18 cellular contexts compared by ENCODE assay signal in genomic region chr10:66892833-66893232, GRCh38. TPM values are rescaled to one million over a fixed set of nuclear protein-coding genes. Genes with fewer than 3 reads are reported as not detected.
DNase-seq lines count a peak whose midpoint lies in the region; ATAC-seq, FAIRE-seq and TF ChIP-seq lines count a peak whose summit lies in the region.
"Had no signal": no experiment of that assay in that cellular context is flagged by ENCODE, and none has a peak within 500 bp of the region (broad histone marks: within the 10 kb centered on the region; RNA-seq: fewer than 3 reads in every experiment).

No MANE protein-coding gene starts in this region.

- H2BK15ac ChIP-seq in neuronal stem cell (ENCODE audit: low read length): no peak overlapping the region

- H3K36me3 ChIP-seq in HAP-1 (replicated peaks): no peaks in the 10 kb centered on the region
- H3K36me3 ChIP-seq in GM12878 (ENCODE audit: control insufficient read depth in 2 of 2, insufficient read depth in 2 of 2, low read length in 1 of 2): no peaks in the 10 kb centered on the region
- no peaks in the 10 kb centered on the region for H3K36me3 ChIP-seq in iPS-20b (ENCODE audit: insufficient read depth, low read depth, low read length)
- H3K36me3 ChIP-seq in neuronal stem cell (replicated peaks in 1 of 2; ENCODE audit: control insufficient read depth in 2 of 2, insufficient read depth in 2 of 2, low read length in 2 of 2): no peaks in the 10 kb centered on the region
- no peaks in the 10 kb centered on the region for H3K36me3 ChIP-seq in colonic mucosa
- H3K36me3 ChIP-seq: BE2C had no signal

- BruUV-seq in GM12878 (replicated peaks; lab: Mats Ljungman, UMichigan): no TSS peak

- no peak overlapping the region for H2BK5ac ChIP-seq in neuronal stem cell (ENCODE audit: low read length)

- no peaks in the 10 kb centered on the region for H3K79me2 ChIP-seq in GM12878 (ENCODE audit: control insufficient read depth, insufficient read depth, low read length)

- no peak overlapping the region for H2AK5ac ChIP-seq in neuronal stem cell (ENCODE audit: low read depth, low read length)

- H3K18ac ChIP-seq in neuronal stem cell (ENCODE audit: low read length): no peak overlapping the region

- WGBS in GM12878 (ENCODE audit: insufficient coverage, insufficient replicate concordance, low lambda C conversion rate, missing lambda C conversion rate): 0% methylated on average over 2 of the region's 2 CpGs
- no CpG with 5 or more reads among the region's 2 CpGs for WGBS in neuronal stem cell (ENCODE audit: extremely low coverage in 2 of 2, insufficient read length in 2 of 2, insufficient replicate concordance in 1 of 2), 2 donors

- POLR2A ChIA-PET in GM12878 (lab: Charles Lee): no interaction called here

- H4K91ac ChIP-seq in neuronal stem cell (ENCODE audit: low read depth, low read length, poor library complexity): no peak overlapping the region

- CTCF ChIA-PET in GM12878 (lab: Yijun Ruan, JAX): interaction anchor here (2.1 kb wide), 1 partner anchor 27 kb away, joined by 6 read pairs; no protein-coding TSS in a partner anchor

- no peak overlapping the region for H3K23ac ChIP-seq in neuronal stem cell (ENCODE audit: low read depth, low read length, poor library complexity)

- no peak overlapping the region for H2BK120ac ChIP-seq in neuronal stem cell (ENCODE audit: low read depth, low read length)

- RAD21 ChIA-PET in GM12878 (lab: Charles Lee; ENCODE audit: unreplicated experiment): no interaction called here

- ATAC-seq in GM12878 (no peak), GM18519 (IDR thresholded peaks at IDR 0.05; ENCODE audit: low FRiP score, unreplicated experiment) (no peak)
- ATAC-seq: A549, HepG2 had no signal

- no peak overlapping the region for H2AFZ ChIP-seq in GM12878 (ENCODE audit: control insufficient read depth, low read depth, low read length)
- H2AFZ ChIP-seq in neuronal stem cell (ENCODE audit: low read length): peak overlapping the region; percentile 81

- H3K79me1 ChIP-seq in neuronal stem cell (ENCODE audit: low read depth, low read length): no peaks in the 10 kb centered on the region

- TF ChIP-seq RAD21 in GM12878 (IDR thresholded peaks at IDR 0.05; ENCODE audit: insufficient read depth, low read depth, low read length): no peak

- peak; percentile 68 to 99 for DNase-seq in HAP-1 (ENCODE audit: low spot score in 2 of 2)
- DNase-seq in GM12878 (ENCODE audit: low read depth, low spot score): no peak
- no peak for DNase-seq in neuronal stem cell (ENCODE audit: low spot score)
- no peak for DNase-seq in colonic mucosa
- no peak for DNase-seq in superior temporal gyrus (ENCODE audit: extremely low spot score)
- DNase-seq: BE2C; CD4-positive, alpha-beta memory T cell; DMS79; H7 had no signal

- H3K4me2 ChIP-seq in GM12878 (ENCODE audit: control insufficient read depth, insufficient read depth): no peak overlapping the region
- H3K4me2 ChIP-seq in neuronal stem cell (ENCODE audit: insufficient read depth, low read length, poor library complexity, severe bottlenecking): no peak overlapping the region
- H3K4me2 ChIP-seq: A549, KMS-11 had no signal

- intact Hi-C loops in GM12878 (cut with micrococcal nuclease; ENCODE audit: unreplicated experiment): no loop called here
- intact Hi-C loops in colonic mucosa (cut with DNase I): no loop called here

- FAIRE-seq in GM12878 (lab: Jason Lieb, UNC): peak; percentile 69
- FAIRE-seq: A549, GM12891, HepG2 had no signal

- no peak overlapping the region for H3K4ac ChIP-seq in neuronal stem cell (ENCODE audit: low read length)

- TF ChIP-seq POLR2A in GM12878 (IDR thresholded peaks at IDR 0.05; ENCODE audit: low read depth, low read length): no peak

- H3K4me3 ChIP-seq in HAP-1 (no peak overlapping the region), GM12878 (no peak overlapping the region), iPS-20b (ENCODE audit: low read length) (peak overlapping the region; percentile 48; the same call in 1 of the 2 replicates), neuronal stem cell (ENCODE audit: low read length in 2 of 2) (no peak overlapping the region), colonic mucosa (no peak overlapping the region)
- H3K4me3 ChIP-seq: A549 had no signal

- H3K9me3 ChIP-seq in HAP-1 (no peaks in the 10 kb centered on the region), GM12878 (replicated peaks; ENCODE audit: control insufficient read depth, insufficient read depth, low read length) (no peaks in the 10 kb centered on the region), iPS-20b (ENCODE audit: insufficient read depth, low read depth, low read length) (peaks cover 2% of the 10 kb centered on the region), neuronal stem cell (replicated peaks in 1 of 2; ENCODE audit: control insufficient read depth in 2 of 2, insufficient read depth in 1 of 2, low read depth in 1 of 2, low read length in 2 of 2) (peaks cover 0 to 2% of the 10 kb centered on the region in 2 donors), colonic mucosa (no peaks in the 10 kb centered on the region)
- H3K9me3 ChIP-seq: A549, BE2C had no signal

- H3K4me1 ChIP-seq in HAP-1 (peaks cover 23% of the 10 kb centered on the region), GM12878 (ENCODE audit: control insufficient read depth, insufficient read depth, low read length) (no peaks in the 10 kb centered on the region), iPS-20b (ENCODE audit: insufficient read depth, low read length) (peaks cover 22% of the 10 kb centered on the region), neuronal stem cell (ENCODE audit: control insufficient read depth in 2 of 2, insufficient read depth in 1 of 2, low read depth in 1 of 2, low read length in 2 of 2) (peaks cover 0 to 10% of the 10 kb centered on the region in 2 donors), colonic mucosa (no peaks in the 10 kb centered on the region)
- H3K4me1 ChIP-seq: A549, BE2C had no signal

- no peak for TF ChIP-seq EP300 in GM12878 (IDR thresholded peaks at IDR 0.05; ENCODE audit: borderline replicate concordance in 1 of 2, control insufficient read depth in 1 of 2, low read depth in 2 of 2, low read length in 2 of 2)

- H3K9ac ChIP-seq in GM12878 (ENCODE audit: control insufficient read depth, insufficient read depth, low read length) (no peak overlapping the region), iPS-20b (ENCODE audit: low read depth, low read length) (peak overlapping the region; percentile 43; the same call in 1 of the 2 replicates), neuronal stem cell (ENCODE audit: low read depth, low read length, poor library complexity) (no peak overlapping the region), colonic mucosa (ENCODE audit: low read depth in 2 of 2, low read length in 2 of 2) (no peak overlapping the region)
- H3K9ac ChIP-seq: KMS-11 had no signal

- TF ChIP-seq CTCF in GM12878 (IDR thresholded peaks at IDR 0.05 in 2 of 3, conservative IDR thresholded peaks at IDR 0.05 in 1 of 3; ENCODE audit: control insufficient read depth in 2 of 3, extremely low read depth in 1 of 3, insufficient read depth in 1 of 3, low read depth in 3 of 3, low read length in 3 of 3): no peak
- TF ChIP-seq CTCF in colonic mucosa (IDR thresholded peaks at IDR 0.05): no peak

- in situ Hi-C loops in HAP-1 (cut with MboI; ENCODE audit: low sequenced_read_pairs): no loop called here
- in situ Hi-C loops in GM12878 (cut with MboI): no loop called here

- H3K27ac ChIP-seq in GM12878 (ENCODE audit: control insufficient read depth, insufficient read depth) (no peak overlapping the region), iPS-20b (ENCODE audit: low read length) (no peak overlapping the region), neuronal stem cell (replicated peaks; ENCODE audit: low read length) (no peak overlapping the region), colonic mucosa (no peak overlapping the region)
- H3K27ac ChIP-seq: A549, C4-2B, KMS-11 had no signal

- no peaks in the 10 kb centered on the region for H3K27me3 ChIP-seq in HAP-1 (ENCODE audit: low read depth)
- no peaks in the 10 kb centered on the region for H3K27me3 ChIP-seq in GM12878 (replicated peaks in 1 of 2; ENCODE audit: control insufficient read depth in 2 of 2, insufficient read depth in 2 of 2, low read length in 1 of 2)
- H3K27me3 ChIP-seq in iPS-20b (ENCODE audit: insufficient read depth, low read length): no peaks in the 10 kb centered on the region
- H3K27me3 ChIP-seq in neuronal stem cell (ENCODE audit: control insufficient read depth in 3 of 3, insufficient read depth in 3 of 3, low read depth in 1 of 3, low read length in 3 of 3): no peaks in the 10 kb centered on the region
- no peaks in the 10 kb centered on the region for H3K27me3 ChIP-seq in colonic mucosa
- H3K27me3 ChIP-seq: BE2C had no signal

- SMC1A ChIA-PET in GM12878 (lab: Charles Lee; ENCODE audit: uncharacterized antibody, unreplicated experiment): interaction anchor here (1.4 kb wide), 1 partner anchor 60 kb away, joined by 3 read pairs; no protein-coding TSS in a partner anchor

- H4K20me1 ChIP-seq in GM12878 (ENCODE audit: control insufficient read depth, insufficient read depth): no peaks in the 10 kb centered on the region

- no peak overlapping the region for H4K8ac ChIP-seq in neuronal stem cell (ENCODE audit: low read depth, low read length)

- no peak overlapping the region for H2BK12ac ChIP-seq in neuronal stem cell (ENCODE audit: low read length)

- no peak overlapping the region for H3K14ac ChIP-seq in neuronal stem cell (ENCODE audit: low read length)

TF ChIP-seq in GM12878, 131 proteins besides CTCF, POLR2A, EP300 and RAD21 (continues in another document):
- no peak for TF ChIP-seq EED (IDR thresholded peaks at IDR 0.05; ENCODE audit: low read depth)
- no peak for TF ChIP-seq PML (IDR thresholded peaks at IDR 0.05; ENCODE audit: low read length)

RNA-seq across cellular contexts. Expression of gene LRRTM3, which starts 33.0 kb away (rescaled TPM):
- not detected in 2 replicates for total RNA-seq in GM12878 (2013; cell fraction: nucleolus; rRNA removed)
- total RNA-seq in GM12878 (2014; rRNA removed) (0.05 TPM in 1 of 2 replicates, not detected in the other), GM12878 (2014; rRNA removed; fragmentation: Illumina TruSeq; extraction: Trizol) (not detected in 2 replicates), GM12878 (2021) (not detected in 2 replicates), colonic mucosa (not detected)
- not detected for polyA plus RNA-seq in GM12878 (2011; ENCODE audit: low read depth)
- polyA plus RNA-seq in GM12878 (2011; rRNA removed) (not detected in 2 replicates), GM12878 (2014; fragmentation: Illumina TruSeq; extraction: Trizol) (not detected in 2 replicates), GM12878 (2014; fragmentation: Nextera tagmentation; extraction: Ambion mirVana) (not detected), GM12878 (2014; rRNA removed) (not detected in 2 replicates), GM12878 (2016; fragmentation: Nextera tagmentation; extraction: Ambion mirVana) (not detected)
- polyA plus RNA-seq in GM12878 (2011; cell fraction: cytosol; rRNA removed): not detected in 2 replicates
- 0.03 TPM in 1 of 2 replicates, not detected in the other for polyA plus RNA-seq in GM12878 (2011; cell fraction: nucleus; rRNA removed)
- not detected in 2 replicates for polyA plus RNA-seq in GM12878 (2012)
- polyA minus RNA-seq in GM12878 (2011; rRNA and poly(A)+ RNA removed): not detected in 2 replicates
- polyA minus RNA-seq in GM12878 (2011; cell fraction: cytosol; rRNA and poly(A)+ RNA removed): not detected in 2 replicates
- polyA minus RNA-seq in GM12878 (2011; cell fraction: nucleus; rRNA and poly(A)+ RNA removed): 0.10 and 0.12 TPM in 2 replicates
- polyA plus RNA-seq in neuronal stem cell (2013, experiment 1 of 2): 0.04 TPM
- polyA plus RNA-seq in neuronal stem cell (2013, experiment 2 of 2): 0.03 TPM
- total RNA-seq: CD4-positive, alpha-beta memory T cell; G401; HepG2 had no signal
- polyA plus RNA-seq: A549; AG04450; CD4-positive, alpha-beta memory T cell; HepG2 had no signal

Comparison
In these comparisons a context has a peak if more than half of its experiments do, and no peak if none do; other contexts are left out.
1. DNase-seq: peak in HAP-1 (2 of 2); none in GM12878 (single experiment), neuronal stem cell (single experiment), colonic mucosa (single experiment) and superior temporal gyrus (single experiment).